16 cellular contexts compared by ENCODE assay signal in the genomic region with DNA sequence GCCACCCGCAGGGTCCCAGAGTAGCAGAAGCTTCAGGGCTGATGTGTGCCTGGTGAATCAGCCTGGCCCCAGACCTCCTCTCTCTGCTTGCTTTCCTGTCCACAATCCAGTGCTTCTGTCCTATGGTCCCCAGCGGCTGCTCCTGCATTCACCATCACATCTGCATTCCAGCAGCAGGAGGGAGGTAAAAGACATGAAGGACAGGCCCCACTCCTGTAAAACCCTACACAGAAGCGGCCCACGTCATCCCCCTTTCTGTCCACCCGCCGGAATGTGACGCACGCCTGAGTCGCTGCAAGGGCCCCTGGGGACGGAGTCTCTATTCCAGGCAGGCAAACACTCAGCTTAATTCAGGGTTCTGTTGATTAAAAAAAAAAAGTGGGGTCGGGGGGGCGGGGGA. TPM values are rescaled to one million over a fixed set of nuclear protein-coding genes. Genes with fewer than 3 reads are reported as not detected.
DNase-seq lines count a peak whose midpoint lies in the region; ATAC-seq and TF ChIP-seq lines count a peak whose summit lies in the region.
"Had no signal": no experiment of that assay in that cellular context is flagged by ENCODE, and none has a peak within 500 bp of the region (broad histone marks: within the 10 kb centered on the region; RNA-seq: fewer than 3 reads in every experiment).

No MANE protein-coding gene starts in this region.

- H2BK120ac ChIP-seq in IMR-90 (ENCODE audit: low read depth, low read length) = peak overlapping the region; percentile 97

- no peak overlapping the region for H3K56ac ChIP-seq in IMR-90 (ENCODE audit: extremely low read depth, insufficient read depth, low read length)

- no peak for ATAC-seq in IMR-90 (ENCODE audit: low read depth)
- ATAC-seq in body of pancreas = no peak
- no peak for ATAC-seq in thoracic aorta (ENCODE audit: insufficient number of reproducible peaks, low FRiP score, low read depth)
- ATAC-seq in HG03432 (IDR thresholded peaks at IDR 0.05; ENCODE audit: unreplicated experiment) = no peak
- ATAC-seq in GM19397 (IDR thresholded peaks at IDR 0.05; ENCODE audit: unreplicated experiment) = no peak

- no peaks in the 10 kb centered on the region for H3K27me3 ChIP-seq in IMR-90 (ENCODE audit: control insufficient read depth, insufficient read depth, low read length)
- H3K27me3 ChIP-seq in body of pancreas = no peaks in the 10 kb centered on the region
- no peaks in the 10 kb centered on the region for H3K27me3 ChIP-seq in thoracic aorta (replicated peaks; ENCODE audit: insufficient read depth)

- H3K9me3 Mint-ChIP-seq in mesothelial cell of epicardium = peaks cover 36% of the 10 kb centered on the region

- DNase-seq in IMR-90 (peak; percentile 7), body of pancreas (no peak), mesothelial cell of epicardium (ENCODE audit: low spot score in 2 of 2, unreplicated experiment in 2 of 2) (no peak), thoracic aorta (ENCODE audit: low spot score) (no peak), hepatic stellate cell (ENCODE audit: low spot score) (no peak)
- no peak for DNase-seq in central memory CD4-positive, alpha-beta T cell
- DNase-seq: activated CD4-positive, alpha-beta T cell treated with anti-CD3 and anti-CD28 coated beads for 1 hour; activated naive CD8-positive, alpha-beta T cell treated with anti-CD3 and anti-CD28 coated beads, Interleukin-2, amount 10 ng/mL, durations not matched to agents 7 days and 5 days; DMS53; NCI-H1930; NCI-H526; small intestine; stimulated activated naive CD8-positive, alpha-beta T cell treated with anti-CD3 and anti-CD28 coated beads, Interleukin-15, amount 100 ng/mL, for 72 hours had no signal

- no peak overlapping the region for H3K23ac ChIP-seq in IMR-90 (ENCODE audit: low read depth, low read length)

- H3K27ac ChIP-seq in IMR-90 (ENCODE audit: insufficient read depth, low read length) (0 out of 2 replicates have a peak overlapping the region, but pooled peaks have one; percentile 92), body of pancreas (peak overlapping the region in 3 of 4 donors; percentile 83 to 88 (median 86)), thoracic aorta (peak overlapping the region; percentile 77 to 87)

- POLR2A ChIA-PET in IMR-90 (lab: Charles Lee; ENCODE audit: unreplicated experiment) = no interaction called here

- no peaks in the 10 kb centered on the region for H4K20me1 ChIP-seq in IMR-90 (ENCODE audit: insufficient read depth, low read length)

- intact Hi-C loops in IMR-90 (cut with micrococcal nuclease) (loop anchor here (2.0 to 5.0 kb wide), 2 partner anchors 58 to 85 kb away; a partner anchor contains a TSS), body of pancreas (cut with DNase I) (no loop called here)

- TF ChIP-seq POLR2A in IMR-90 (IDR thresholded peaks at IDR 0.05; ENCODE audit: low read depth, low read length) = no peak
- TF ChIP-seq POLR2A in body of pancreas (IDR thresholded peaks at IDR 0.05) = no peak

- no peak overlapping the region for H3K4me3 ChIP-seq in IMR-90 (ENCODE audit: insufficient read depth, low read depth, low read length)
- no peak overlapping the region for H3K4me3 ChIP-seq in body of pancreas
- H3K4me3 ChIP-seq in thoracic aorta = no peak overlapping the region

- peaks cover 26% of the 10 kb centered on the region for H3K4me1 Mint-ChIP-seq in mesothelial cell of epicardium
- H3K4me1 Mint-ChIP-seq: activated naive CD8-positive, alpha-beta T cell treated with anti-CD3 and anti-CD28 coated beads, Interleukin-2, amount 10 ng/mL, durations not matched to agents 7 days and 5 days had no signal

- in situ Hi-C loops in IMR-90 (cut with MboI; ENCODE audit: low sequenced_read_pairs) = no loop called here

- H3K4me1 ChIP-seq in IMR-90 (ENCODE audit: control insufficient read depth, insufficient read depth, low read length) (peaks cover 23% of the 10 kb centered on the region), body of pancreas (peaks cover 33% of the 10 kb centered on the region), thoracic aorta (ENCODE audit: control insufficient read depth in 1 of 2, low read depth in 2 of 2) (peaks cover 17 to 27% of the 10 kb centered on the region in 2 donors)

- peak overlapping the region; percentile 98 for H3K4ac ChIP-seq in IMR-90 (ENCODE audit: low read depth, low read length)

- H3K36me3 ChIP-seq in IMR-90 (ENCODE audit: control insufficient read depth, insufficient read depth, low read length) = no peaks in the 10 kb centered on the region
- H3K36me3 ChIP-seq in body of pancreas (replicated peaks in 1 of 2; ENCODE audit: insufficient read depth in 1 of 2, low read depth in 2 of 2) = no peaks in the 10 kb centered on the region
- no peaks in the 10 kb centered on the region for H3K36me3 ChIP-seq in thoracic aorta

- H2BK15ac ChIP-seq in IMR-90 (ENCODE audit: low read depth, low read length) = peak overlapping the region; percentile 99; the same call in 2 of the 3 replicates

- peak overlapping the region; percentile 96 for H2BK20ac ChIP-seq in IMR-90 (ENCODE audit: low read depth, low read length)

- H4K91ac ChIP-seq in IMR-90 (ENCODE audit: insufficient read depth, low read depth, low read length) = peak overlapping the region; percentile 96

- no peaks in the 10 kb centered on the region for H3K79me1 ChIP-seq in IMR-90 (ENCODE audit: low read depth in 1 of 2, low read length in 2 of 2)

- no peak for TF ChIP-seq RAD21 in IMR-90 (IDR thresholded peaks at IDR 0.05; ENCODE audit: low read length)

- peak overlapping the region; percentile 96 for H2BK5ac ChIP-seq in IMR-90 (ENCODE audit: low read depth, low read length, poor library complexity, severe bottlenecking)

- CTCF ChIA-PET in IMR-90 (lab: Yijun Ruan, JAX) = no interaction called here

- no TSS peak for BruUV-seq in IMR-90 (replicated peaks; lab: Mats Ljungman, UMichigan)

- dilution Hi-C loops in IMR-90 (cut with HindIII; ENCODE audit: low sequenced_read_pairs, unreplicated experiment) = no loop called here

- peaks cover 5% of the 10 kb centered on the region; the same call in 1 of the 2 replicates for H3K9me1 ChIP-seq in IMR-90 (ENCODE audit: insufficient read depth, low read length)

- H3K9me3 ChIP-seq in IMR-90 (ENCODE audit: control insufficient read depth, insufficient read depth, low read length) = peaks cover 13% of the 10 kb centered on the region
- H3K9me3 ChIP-seq in body of pancreas = no peaks in the 10 kb centered on the region
- peaks cover 7% of the 10 kb centered on the region for H3K9me3 ChIP-seq in thoracic aorta

- peak overlapping the region; percentile 78 for H4K5ac ChIP-seq in IMR-90 (ENCODE audit: low read depth, low read length)

- H3K27ac Mint-ChIP-seq in mesothelial cell of epicardium = peak overlapping the region; percentile 92
- H3K27ac Mint-ChIP-seq: T-helper 1 cell treated with Interleukin-12 subunit alpha and Interleukin-12 subunit beta and Interleukin-4 antibody, amounts not matched to agents 30 μg/mL and 1 μg/mL, for 36 hours had no signal

- H2AK9ac ChIP-seq in IMR-90 (replicated peaks; ENCODE audit: low read depth, low read length, poor library complexity) = peak overlapping the region; percentile 96

- H3K9ac ChIP-seq in IMR-90 (ENCODE audit: low read depth, low read length) = no peak overlapping the region

- H3K4me3 Mint-ChIP-seq in mesothelial cell of epicardium = no peak overlapping the region
- H3K4me3 Mint-ChIP-seq: activated naive CD8-positive, alpha-beta T cell treated with anti-CD3 and anti-CD28 coated beads, Interleukin-2, amount 10 ng/mL, durations not matched to agents 7 days and 5 days; stimulated activated naive CD8-positive, alpha-beta T cell treated with anti-CD3 and anti-CD28 coated beads, Interleukin-15, amount 100 ng/mL, for 72 hours; T-helper 1 cell treated with Interleukin-12 subunit alpha and Interleukin-12 subunit beta and Interleukin-4 antibody, amounts not matched to agents 30 μg/mL and 1 μg/mL, for 36 hours had no signal

- no peak overlapping the region for H3K4me2 ChIP-seq in IMR-90 (ENCODE audit: low read depth, low read length)

- H3K14ac ChIP-seq in IMR-90 (replicated peaks; ENCODE audit: low read depth, low read length) = peak overlapping the region; percentile 94

- peak overlapping the region; percentile 99 for H2AK5ac ChIP-seq in IMR-90 (ENCODE audit: low read depth, low read length)

- WGBS in IMR-90 (ENCODE audit: extremely low coverage in 2 of 2, insufficient read length in 1 of 2), 2 experiments = 100% methylated on average over 2 of the region's 12 CpGs; no CpG with 5 or more reads in 1 of the 2 experiments
- 83 to 99% methylated on average over 10 to 12 of the region's 12 CpGs for WGBS in body of pancreas, 2 donors

- no peak for TF ChIP-seq CTCF in IMR-90 (conservative IDR thresholded peaks at IDR 0.05; ENCODE audit: low read depth, low read length)
- no peak for TF ChIP-seq CTCF in body of pancreas (IDR thresholded peaks at IDR 0.05)
- no peak for TF ChIP-seq CTCF in mesothelial cell of epicardium (IDR thresholded peaks at IDR 0.05; ENCODE audit: unreplicated experiment)
- no peak for TF ChIP-seq CTCF in thoracic aorta (IDR thresholded peaks at IDR 0.05)

- H4K8ac ChIP-seq in IMR-90 (ENCODE audit: low read depth in 2 of 2, low read length in 2 of 2) = peak overlapping the region; percentile 89 to 94; a peak in 3 of 4 replicates

- H3K18ac ChIP-seq in IMR-90 (ENCODE audit: low read depth, low read length) = peak overlapping the region; percentile 78; the same call in 1 of the 2 replicates

- no peaks in the 10 kb centered on the region for H3K27me3 Mint-ChIP-seq in mesothelial cell of epicardium (ENCODE audit: low read depth)
- H3K27me3 Mint-ChIP-seq: stimulated activated naive CD8-positive, alpha-beta T cell treated with anti-CD3 and anti-CD28 coated beads, Interleukin-15, amount 100 ng/mL, for 72 hours had no signal

- H3K36me3 Mint-ChIP-seq in mesothelial cell of epicardium = peaks cover 23% of the 10 kb centered on the region

- H2AFZ ChIP-seq in IMR-90 (replicated peaks; ENCODE audit: low read length, poor library complexity) = peak overlapping the region; percentile 96

TF ChIP-seq in IMR-90, 13 proteins besides CTCF, POLR2A, EP300 and RAD21 (continues in another document):
- no peak for TF ChIP-seq RFX5 (IDR thresholded peaks at IDR 0.05; ENCODE audit: low read depth, low read length)
- no peak for TF ChIP-seq MAFK (IDR thresholded peaks at IDR 0.05; ENCODE audit: low read depth, low read length)
- TF ChIP-seq BHLHE40 (IDR thresholded peaks at IDR 0.05; ENCODE audit: low read depth, low read length) = no peak
- TF ChIP-seq SMC3 (IDR thresholded peaks at IDR 0.05; ENCODE audit: low read depth, low read length) = no peak
- TF ChIP-seq MAZ (IDR thresholded peaks at IDR 0.05; ENCODE audit: borderline replicate concordance, low read depth, low read length) = no peak
- no peak for TF ChIP-seq NFE2L2 (IDR thresholded peaks at IDR 0.05; ENCODE audit: low read depth, low read length)
- TF ChIP-seq MXI1 (IDR thresholded peaks at IDR 0.05; ENCODE audit: borderline replicate concordance, low read depth, low read length) = no peak
- TF ChIP-seq CHD1 (IDR thresholded peaks at IDR 0.05; ENCODE audit: low read depth, low read length) = no peak

RNA-seq across cellular contexts. Expression of a gene that starts 58.3 kb away (rescaled TPM):
- total RNA-seq in IMR-90 (2012; rRNA removed) (1.6 and 2.2 TPM in 2 replicates), body of pancreas (100 to 1,000 TPM in 1 of 2 donors, 10 to 100 TPM in 1; 35.3 to 231 TPM), mesothelial cell of epicardium (132 to 148 TPM (median 146 TPM) in 3 replicates), thoracic aorta (10 to 100 TPM; 17.1 to 25.0 TPM)
- 3.0 and 3.7 TPM in 2 replicates for polyA plus RNA-seq in IMR-90 (2012; rRNA removed)
- polyA plus RNA-seq in IMR-90 (2012; cell fraction: cytosol; rRNA removed) = 3.6 and 6.4 TPM in 2 replicates
- 5.3 and 8.9 TPM in 2 replicates for polyA plus RNA-seq in IMR-90 (2012; cell fraction: nucleus; rRNA removed; ENCODE audit: low replicate concordance)
